Comparison of ENCODE assay signal across 25 cellular contexts in the genomic region with DNA sequence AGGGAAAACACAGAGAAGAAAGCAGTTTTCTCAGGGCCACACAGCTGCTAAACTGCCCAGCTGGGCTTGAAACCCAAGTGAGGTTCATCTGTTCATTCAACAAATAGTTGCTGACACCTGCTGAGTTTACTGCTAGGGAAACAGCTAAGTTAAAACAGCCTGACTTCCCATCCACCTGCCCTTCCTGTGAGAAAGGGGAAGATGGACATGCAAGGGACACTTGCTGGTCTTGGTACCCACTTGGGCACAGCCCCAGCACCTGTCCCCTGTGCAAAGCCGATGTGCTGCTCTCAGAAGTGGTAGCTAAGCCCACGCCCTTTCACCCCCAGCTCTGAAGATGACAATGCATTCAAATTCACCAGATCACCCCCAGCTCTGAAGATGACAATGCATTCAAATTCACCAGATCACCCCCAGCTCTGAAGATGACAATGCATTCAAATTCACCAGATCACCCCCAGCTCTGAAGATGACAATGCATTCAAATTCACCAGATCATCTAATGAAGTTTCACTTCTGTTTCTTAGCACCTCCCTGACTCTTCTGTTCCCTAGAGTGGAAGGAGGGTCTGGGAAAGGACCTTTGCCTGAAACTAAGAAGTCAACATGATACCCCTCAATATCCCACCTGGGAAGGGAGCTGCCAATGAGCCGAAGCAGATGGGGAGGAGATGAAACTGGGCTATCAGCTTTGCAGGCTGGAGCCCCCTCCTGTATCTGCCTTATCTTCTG. TPM values are rescaled to one million over a fixed set of nuclear protein-coding genes. Genes with fewer than 3 reads are reported as not detected.
DNase-seq lines count a peak whose midpoint lies in the region; ATAC-seq and TF ChIP-seq lines count a peak whose summit lies in the region.
"Had no signal": no experiment of that assay in that cellular context is flagged by ENCODE, and none has a peak within 500 bp of the region (broad histone marks: within the 10 kb centered on the region; RNA-seq: fewer than 3 reads in every experiment).

No MANE protein-coding gene starts in this region.

- H3K9me2 ChIP-seq in OCI-LY7 (ENCODE audit: insufficient read depth, low read length) = no peaks in the 10 kb centered on the region
- H3K9me2 ChIP-seq: SK-N-SH had no signal

- H3K4me3 ChIP-seq in OCI-LY7 (ENCODE audit: low read depth, low read length, poor library complexity, severe bottlenecking) (no peak overlapping the region), lung (no peak overlapping the region)
- H3K4me3 ChIP-seq: dorsolateral prefrontal cortex, lower lobe of right lung, transverse colon had no signal

- peaks cover 20% of the 10 kb centered on the region for H3K4me1 Mint-ChIP-seq in T-helper 2 cell treated with Interferon-gamma antibody and Interleukin-4, amounts not matched to agents 5 μg/mL and 100 μg/mL, for 36 hours (ENCODE audit: low read depth)
- H3K4me1 Mint-ChIP-seq: H9 had no signal

- no TSS peak for BruUV-seq in OCI-LY7 (replicated peaks; lab: Mats Ljungman, UMichigan)

- H3K27ac ChIP-seq in OCI-LY7 (ENCODE audit: low read depth, low read length, poor library complexity, severe bottlenecking) (peak overlapping the region; percentile 78), lung (ENCODE audit: low read depth in 1 of 2, low read length in 1 of 2) (no peak overlapping the region)
- H3K27ac ChIP-seq: dorsolateral prefrontal cortex, lower lobe of right lung, transverse colon, VCaP had no signal

- peaks cover 8% of the 10 kb centered on the region for H3K27me3 Mint-ChIP-seq in T-helper 2 cell treated with Interferon-gamma antibody and Interleukin-4, amounts not matched to agents 5 μg/mL and 100 μg/mL, for 36 hours (ENCODE audit: low read depth)

- in situ Hi-C loops in GM13976 (cut with MboI; ENCODE audit: low sequenced_read_pairs, unreplicated experiment) = no loop called here

- H3K79me2 ChIP-seq in OCI-LY7 (ENCODE audit: insufficient read depth, low read depth, low read length) = no peaks in the 10 kb centered on the region

- peak; percentile 13 for DNase-seq in GM13976 (ENCODE audit: low spot score)
- peak; percentile 87 for DNase-seq in OCI-LY7 (ENCODE audit: low spot score)
- DNase-seq in lung (ENCODE audit: low spot score) = peak; percentile 10
- no peak for DNase-seq in NCI-H1105 treated with DMSO at 0.1 percent for 48 hours (lab: John Stamatoyannopoulos, UW)
- no peak for DNase-seq in T-helper 2 cell treated with Interferon-gamma antibody and Interleukin-4, amounts not matched to agents 5 μg/mL and 100 μg/mL, for 36 hours (ENCODE audit: low spot score)
- no peak for DNase-seq in GDM1 (lab: John Stamatoyannopoulos, UW)
- DNase-seq: activated CD4-positive, alpha-beta T cell treated with anti-CD3 and anti-CD28 coated beads, Interleukin-2, amount 10 ng/mL, durations not matched to agents 24 days and 14 days; CD4-positive, alpha-beta T cell; central memory CD4-positive, alpha-beta T cell; DMS 273 treated with DMSO at 0.1 percent for 48 hours; dorsolateral prefrontal cortex; glutamatergic neuron; H9; lower lobe of right lung; NCI-H1092; NCI-H2029 treated with DMSO at 0.1 percent for 48 hours; NCI-H226; SK-N-SH; T-helper 2 cell; transverse colon had no signal

- POLR2A ChIA-PET in OCI-LY7 (lab: Charles Lee) = interaction anchor here (0.5 to 5.2 kb wide), 17 partner anchors 9 to 656 kb away, joined by 3 to 68 read pairs (median 3); no protein-coding TSS in a partner anchor

- peaks cover 16% of the 10 kb centered on the region; the same call in 1 of the 2 replicates for H3K36me3 ChIP-seq in OCI-LY7 (ENCODE audit: insufficient read depth, low read length)
- H3K36me3 ChIP-seq in lung (ENCODE audit: control insufficient read depth in 2 of 2, insufficient read depth in 2 of 2, low read length in 2 of 2) = no peaks in the 10 kb centered on the region
- H3K36me3 ChIP-seq: lower lobe of right lung, transverse colon had no signal

- no peak overlapping the region for H2AFZ ChIP-seq in OCI-LY7 (ENCODE audit: low read length)

- intact Hi-C loops in OCI-LY7 (cut with micrococcal nuclease; ENCODE audit: unreplicated experiment) = loop anchor here (1.0 kb wide), 1 partner anchor 29 kb away; no protein-coding TSS in a partner anchor

- no peaks in the 10 kb centered on the region for H3K27me3 ChIP-seq in lung (ENCODE audit: control insufficient read depth, insufficient read depth)
- H3K27me3 ChIP-seq: dorsolateral prefrontal cortex, transverse colon had no signal

- 87 to 89% methylated on average over 3 of the region's 3 CpGs for WGBS in lung, 2 donors

- H3K27ac Mint-ChIP-seq in T-helper 2 cell treated with Interferon-gamma antibody and Interleukin-4, amounts not matched to agents 5 μg/mL and 100 μg/mL, for 36 hours = no peak overlapping the region
- H3K27ac Mint-ChIP-seq: activated CD4-positive, alpha-beta T cell treated with anti-CD3 and anti-CD28 coated beads, Interleukin-2, amount 10 ng/mL, durations not matched to agents 24 days and 14 days; activated naive CD8-positive, alpha-beta T cell; activated T-helper 2 cell treated with anti-CD3 and anti-CD28 coated beads, Interferon-gamma antibody, Interleukin-2, Interleukin-4, amounts not matched to agents 10 μg/mL and 5 μg/mL and 100 μg/mL, durations not matched to agents 14 hours and 24 hours and 36 hours; CD4-positive, alpha-beta T cell; H9 had no signal

- H3K4me3 Mint-ChIP-seq in T-helper 2 cell treated with Interferon-gamma antibody and Interleukin-4, amounts not matched to agents 5 μg/mL and 100 μg/mL, for 36 hours = no peak overlapping the region
- H3K4me3 Mint-ChIP-seq: activated CD4-positive, alpha-beta T cell treated with anti-CD3 and anti-CD28 coated beads, Interleukin-2, amount 10 ng/mL, durations not matched to agents 24 days and 14 days; activated naive CD8-positive, alpha-beta T cell; CD4-positive, alpha-beta T cell; H9 had no signal

- ATAC-seq in HG02885 (IDR thresholded peaks at IDR 0.05; ENCODE audit: poor library complexity, unreplicated experiment) (peak; percentile 37), lung (ENCODE audit: insufficient read depth, low FRiP score) (no peak)
- ATAC-seq: lower lobe of right lung, sciatic nerve had no signal

- CTCF ChIA-PET in OCI-LY7 (lab: Charles Lee; ENCODE audit: unreplicated experiment) = interaction anchor here (0.6 to 1.2 kb wide), 3 partner anchors 9 to 40 kb away, joined by 3 to 4 read pairs (median 3); no protein-coding TSS in a partner anchor

- TF ChIP-seq CTCF in GM13976 (IDR thresholded peaks at IDR 0.05; ENCODE audit: borderline replicate concordance, control extremely low read depth, extremely low read depth, insufficient read depth, missing control alignments) (no peak), OCI-LY7 (conservative IDR thresholded peaks at IDR 0.05; ENCODE audit: low read length) (no peak), lung (IDR thresholded peaks at IDR 0.05; ENCODE audit: control extremely low read depth, extremely low read depth) (no peak)

- H3K4me1 ChIP-seq in OCI-LY7 (ENCODE audit: insufficient read depth, low read length, poor library complexity, severe bottlenecking) (peaks cover 68% of the 10 kb centered on the region), lung (ENCODE audit: control insufficient read depth in 2 of 2, insufficient read depth in 2 of 2, low read length in 2 of 2) (no peaks in the 10 kb centered on the region)
- H3K4me1 ChIP-seq: lower lobe of right lung, transverse colon had no signal

- peak overlapping the region; percentile 55 for H3K4me2 ChIP-seq in OCI-LY7 (ENCODE audit: low read length)
- H3K4me2 ChIP-seq: SK-N-SH had no signal

- H3K9me3 Mint-ChIP-seq in T-helper 2 cell treated with Interferon-gamma antibody and Interleukin-4, amounts not matched to agents 5 μg/mL and 100 μg/mL, for 36 hours = peaks cover 26% of the 10 kb centered on the region

- no peaks in the 10 kb centered on the region for H4K20me1 ChIP-seq in OCI-LY7 (ENCODE audit: insufficient read depth, low read length)

- H3K9me3 ChIP-seq in OCI-LY7 (ENCODE audit: low read length) (peaks cover 22% of the 10 kb centered on the region; the same call in 1 of the 2 replicates), lung (ENCODE audit: control insufficient read depth in 2 of 2, insufficient read depth in 1 of 2, low read length in 1 of 2) (peaks cover 2 to 7% of the 10 kb centered on the region in 2 donors)

- H3K36me3 Mint-ChIP-seq in T-helper 2 cell treated with Interferon-gamma antibody and Interleukin-4, amounts not matched to agents 5 μg/mL and 100 μg/mL, for 36 hours (ENCODE audit: low read depth) = peaks cover 4% of the 10 kb centered on the region

RNA-seq across cellular contexts. Expression of a gene that starts 46.0 kb away (rescaled TPM):
- total RNA-seq in OCI-LY7 (2014; rRNA removed; shearing (Covaris generic)) = 44.6 and 53.0 TPM in 2 replicates
- total RNA-seq in OCI-LY7 (2022) = 168 and 200 TPM in 2 replicates
- total RNA-seq in lung = 10 to 100 TPM; 52.7 to 62.7 TPM
- 10 to 100 TPM; 39.7 to 50.6 TPM for polyA plus RNA-seq in lung

Comparison
In these comparisons a context has a peak if more than half of its experiments do, and no peak if none do; other contexts are left out.
1. DNase-seq: peak in GM13976 (single experiment), OCI-LY7 (single experiment) and lung (single experiment); none in NCI-H1105 treated with DMSO at 0.1 percent for 48 hours (single experiment), T-helper 2 cell treated with Interferon-gamma antibody and Interleukin-4, amounts not matched to agents 5 μg/mL and 100 μg/mL, for 36 hours (single experiment) and GDM1 (single experiment).